ENCODE assay signal across 1 cellular context in genomic region chr18:72768681-72769229, GRCh38.
TF ChIP-seq lines count a peak whose summit lies in the region.

No MANE protein-coding gene starts in this region.

TF ChIP-seq in WTC11, 78 proteins besides CTCF, POLR2A, EP300 and RAD21 (continued from another document):
- TF ChIP-seq ARID4B (CRISPR knock-in tag; IDR thresholded peaks at IDR 0.05; ENCODE audit: borderline replicate concordance) (no peak), ZMAT4 (CRISPR knock-in tag; IDR thresholded peaks at IDR 0.05) (no peak), NFE2L1 (CRISPR knock-in tag; IDR thresholded peaks at IDR 0.05) (no peak), NR1H2 (CRISPR knock-in tag; IDR thresholded peaks at IDR 0.05) (no peak)
- TF ChIP-seq, protein P1, sequence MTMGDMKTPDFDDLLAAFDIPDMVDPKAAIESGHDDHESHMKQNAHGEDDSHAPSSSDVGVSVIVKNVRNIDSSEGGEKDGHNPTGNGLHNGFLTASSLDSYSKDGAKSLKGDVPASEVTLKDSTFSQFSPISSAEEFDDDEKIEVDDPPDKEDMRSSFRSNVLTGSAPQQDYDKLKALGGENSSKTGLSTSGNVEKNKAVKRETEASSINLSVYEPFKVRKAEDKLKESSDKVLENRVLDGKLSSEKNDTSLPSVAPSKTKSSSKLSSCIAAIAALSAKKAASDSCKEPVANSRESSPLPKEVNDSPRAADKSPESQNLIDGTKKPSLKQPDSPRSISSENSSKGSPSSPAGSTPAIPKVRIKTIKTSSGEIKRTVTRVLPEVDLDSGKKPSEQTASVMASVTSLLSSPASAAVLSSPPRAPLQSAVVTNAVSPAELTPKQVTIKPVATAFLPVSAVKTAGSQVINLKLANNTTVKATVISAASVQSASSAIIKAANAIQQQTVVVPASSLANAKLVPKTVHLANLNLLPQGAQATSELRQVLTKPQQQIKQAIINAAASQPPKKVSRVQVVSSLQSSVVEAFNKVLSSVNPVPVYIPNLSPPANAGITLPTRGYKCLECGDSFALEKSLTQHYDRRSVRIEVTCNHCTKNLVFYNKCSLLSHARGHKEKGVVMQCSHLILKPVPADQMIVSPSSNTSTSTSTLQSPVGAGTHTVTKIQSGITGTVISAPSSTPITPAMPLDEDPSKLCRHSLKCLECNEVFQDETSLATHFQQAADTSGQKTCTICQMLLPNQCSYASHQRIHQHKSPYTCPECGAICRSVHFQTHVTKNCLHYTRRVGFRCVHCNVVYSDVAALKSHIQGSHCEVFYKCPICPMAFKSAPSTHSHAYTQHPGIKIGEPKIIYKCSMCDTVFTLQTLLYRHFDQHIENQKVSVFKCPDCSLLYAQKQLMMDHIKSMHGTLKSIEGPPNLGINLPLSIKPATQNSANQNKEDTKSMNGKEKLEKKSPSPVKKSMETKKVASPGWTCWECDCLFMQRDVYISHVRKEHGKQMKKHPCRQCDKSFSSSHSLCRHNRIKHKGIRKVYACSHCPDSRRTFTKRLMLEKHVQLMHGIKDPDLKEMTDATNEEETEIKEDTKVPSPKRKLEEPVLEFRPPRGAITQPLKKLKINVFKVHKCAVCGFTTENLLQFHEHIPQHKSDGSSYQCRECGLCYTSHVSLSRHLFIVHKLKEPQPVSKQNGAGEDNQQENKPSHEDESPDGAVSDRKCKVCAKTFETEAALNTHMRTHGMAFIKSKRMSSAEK (CRISPR knock-in tag; IDR thresholded peaks at IDR 0.05; ENCODE audit: borderline replicate concordance): no peak
- TF ChIP-seq, protein P2, sequence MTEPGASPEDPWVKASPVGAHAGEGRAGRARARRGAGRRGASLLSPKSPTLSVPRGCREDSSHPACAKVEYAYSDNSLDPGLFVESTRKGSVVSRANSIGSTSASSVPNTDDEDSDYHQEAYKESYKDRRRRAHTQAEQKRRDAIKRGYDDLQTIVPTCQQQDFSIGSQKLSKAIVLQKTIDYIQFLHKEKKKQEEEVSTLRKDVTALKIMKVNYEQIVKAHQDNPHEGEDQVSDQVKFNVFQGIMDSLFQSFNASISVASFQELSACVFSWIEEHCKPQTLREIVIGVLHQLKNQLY (CRISPR knock-in tag; IDR thresholded peaks at IDR 0.05): no peak
- TF ChIP-seq, protein P3, sequence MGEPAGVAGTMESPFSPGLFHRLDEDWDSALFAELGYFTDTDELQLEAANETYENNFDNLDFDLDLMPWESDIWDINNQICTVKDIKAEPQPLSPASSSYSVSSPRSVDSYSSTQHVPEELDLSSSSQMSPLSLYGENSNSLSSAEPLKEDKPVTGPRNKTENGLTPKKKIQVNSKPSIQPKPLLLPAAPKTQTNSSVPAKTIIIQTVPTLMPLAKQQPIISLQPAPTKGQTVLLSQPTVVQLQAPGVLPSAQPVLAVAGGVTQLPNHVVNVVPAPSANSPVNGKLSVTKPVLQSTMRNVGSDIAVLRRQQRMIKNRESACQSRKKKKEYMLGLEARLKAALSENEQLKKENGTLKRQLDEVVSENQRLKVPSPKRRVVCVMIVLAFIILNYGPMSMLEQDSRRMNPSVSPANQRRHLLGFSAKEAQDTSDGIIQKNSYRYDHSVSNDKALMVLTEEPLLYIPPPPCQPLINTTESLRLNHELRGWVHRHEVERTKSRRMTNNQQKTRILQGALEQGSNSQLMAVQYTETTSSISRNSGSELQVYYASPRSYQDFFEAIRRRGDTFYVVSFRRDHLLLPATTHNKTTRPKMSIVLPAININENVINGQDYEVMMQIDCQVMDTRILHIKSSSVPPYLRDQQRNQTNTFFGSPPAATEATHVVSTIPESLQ (CRISPR knock-in tag; IDR thresholded peaks at IDR 0.05): no peak
